ENCODE assay signal across 14 cellular contexts in genomic region chr5:16881253-16881652, GRCh38. TPM values are rescaled to one million over a fixed set of nuclear protein-coding genes. Genes with fewer than 3 reads are reported as not detected.
DNase-seq lines count a peak whose midpoint lies in the region; ATAC-seq and TF ChIP-seq lines count a peak whose summit lies in the region.
"Had no signal": no experiment of that assay in that cellular context is flagged by ENCODE, and none has a peak within 500 bp of the region (broad histone marks: within the 10 kb centered on the region; RNA-seq: fewer than 3 reads in every experiment).

No MANE protein-coding gene starts in this region.

- peak overlapping the region; percentile 44 for H3K4me3 Mint-ChIP-seq in Calu3 (ENCODE audit: low read depth, unreplicated experiment)
- H3K4me3 Mint-ChIP-seq in neural progenitor cell = no peak overlapping the region
- H3K4me3 Mint-ChIP-seq: activated CD8-positive, alpha-beta T cell treated with anti-CD3 and anti-CD28 coated beads, Interleukin-2, amount 10 ng/mL, durations not matched to agents 7 days and 5 days; activated T-helper 1 cell treated with anti-CD3 and anti-CD28 coated beads, Interleukin-12 subunit alpha, Interleukin-12 subunit beta, Interleukin-2, Interleukin-4 antibody, amounts not matched to agents 30 ng/mL and 10 ng/mL and 1 ng/mL, durations not matched to agents 14 hours and 24 hours and 36 hours; IgD-negative memory B cell had no signal

- H3K27me3 Mint-ChIP-seq in Calu3 (ENCODE audit: unreplicated experiment) (no peaks in the 10 kb centered on the region), neural progenitor cell (ENCODE audit: insufficient read depth, low read depth) (peaks cover 2% of the 10 kb centered on the region)

- DNase-seq in Calu3 (peak; percentile 22), NCI-H345 treated with DMSO at 0.1 percent for 48 hours (lab: John Stamatoyannopoulos, UW; ENCODE audit: unreplicated experiment) (peak; percentile 56), neural progenitor cell (ENCODE audit: low spot score) (no peak), COLO829 (ENCODE audit: low spot score) (no peak)
- DNase-seq in activated CD4-positive, alpha-beta T cell treated with anti-CD3 and anti-CD28 coated beads for 48 hours = no peak
- DNase-seq: activated CD8-positive, alpha-beta T cell treated with anti-CD3 and anti-CD28 coated beads, Interleukin-2, amount 10 ng/mL, durations not matched to agents 7 days and 5 days; NCI-H2081 treated with DMSO at 0.1 percent for 48 hours had no signal

- H3K9me3 ChIP-seq in duodenal mucosa (ENCODE audit: control insufficient read depth in 1 of 2, low read length in 2 of 2) (no peaks in the 10 kb centered on the region), neural progenitor cell (ENCODE audit: low read depth) (no peaks in the 10 kb centered on the region)
- H3K9me3 ChIP-seq: breast epithelium had no signal

- H3K36me3 Mint-ChIP-seq in Calu3 (ENCODE audit: insufficient read depth, unreplicated experiment) (peaks cover 11% of the 10 kb centered on the region), neural progenitor cell (peaks cover 8% of the 10 kb centered on the region)
- H3K36me3 Mint-ChIP-seq: IgD-negative memory B cell had no signal

- H3K4me3 ChIP-seq in duodenal mucosa (ENCODE audit: low read depth in 1 of 2, low read length in 2 of 2) = peak overlapping the region; percentile 13 to 15
- no peak overlapping the region for H3K4me3 ChIP-seq in neural progenitor cell
- H3K4me3 ChIP-seq: breast epithelium had no signal

- ATAC-seq in HG02798 (IDR thresholded peaks at IDR 0.05; ENCODE audit: poor library complexity, unreplicated experiment) (no peak), HG02759 (IDR thresholded peaks at IDR 0.05; ENCODE audit: unreplicated experiment) (no peak)
- ATAC-seq: activated CD8-positive, alpha-beta T cell treated with anti-CD3 and anti-CD28 coated beads, Interleukin-2, amount 10 ng/mL, durations not matched to agents 7 days and 5 days had no signal

- CTCF ChIA-PET in Calu3 (lab: Charles Lee) = interaction anchor here (1.2 kb wide), 1 partner anchor 309 kb away, joined by 3 read pairs; no protein-coding TSS in a partner anchor

- H2AFZ ChIP-seq in neural progenitor cell (replicated peaks) = no peak overlapping the region

- peaks cover 58% of the 10 kb centered on the region for H3K4me1 Mint-ChIP-seq in Calu3 (ENCODE audit: low read depth, unreplicated experiment)
- peaks cover 30% of the 10 kb centered on the region for H3K4me1 Mint-ChIP-seq in neural progenitor cell
- H3K4me1 Mint-ChIP-seq: IgD-negative memory B cell had no signal

- no peaks in the 10 kb centered on the region for H3F3A ChIP-seq in neural progenitor cell (ENCODE audit: low read depth)

- H3K4me2 ChIP-seq in neural progenitor cell = peak overlapping the region; percentile 28

- no peak for TF ChIP-seq CTCF in Calu3 (IDR thresholded peaks at IDR 0.05; ENCODE audit: unreplicated experiment)
- no peak for TF ChIP-seq CTCF in neural progenitor cell (IDR thresholded peaks at IDR 0.05)

- peaks cover 82% of the 10 kb centered on the region for H3K79me2 ChIP-seq in neural progenitor cell (ENCODE audit: low read depth)

- peaks cover 48 to 58% of the 10 kb centered on the region in 2 donors for H3K4me1 ChIP-seq in duodenal mucosa (ENCODE audit: control insufficient read depth in 1 of 2, insufficient read depth in 2 of 2, low read length in 2 of 2)
- peaks cover 21% of the 10 kb centered on the region for H3K4me1 ChIP-seq in neural progenitor cell
- H3K4me1 ChIP-seq: breast epithelium had no signal

- BruUV-seq in Calu3 (replicated peaks; lab: Mats Ljungman, UMichigan) = no TSS peak

- H4K20me1 ChIP-seq in neural progenitor cell (ENCODE audit: low read depth) = peaks cover 41% of the 10 kb centered on the region

- H3K27me3 ChIP-seq in duodenal mucosa (ENCODE audit: control insufficient read depth in 1 of 2, insufficient read depth in 2 of 2, low read length in 2 of 2) = no peaks in the 10 kb centered on the region
- H3K27me3 ChIP-seq in neural progenitor cell = no peaks in the 10 kb centered on the region
- H3K27me3 ChIP-seq: breast epithelium had no signal

- H3K9ac ChIP-seq in duodenal mucosa (ENCODE audit: low read depth in 1 of 2, low read length in 2 of 2) (no peak overlapping the region), neural progenitor cell (no peak overlapping the region)

- H3K36me3 ChIP-seq in duodenal mucosa (ENCODE audit: control insufficient read depth in 1 of 2, insufficient read depth in 2 of 2, low read length in 2 of 2) (peaks cover 0 to 5% of the 10 kb centered on the region in 2 donors), neural progenitor cell (no peaks in the 10 kb centered on the region)
- H3K36me3 ChIP-seq: breast epithelium had no signal

- intact Hi-C loops in Calu3 (cut with micrococcal nuclease; ENCODE audit: unreplicated experiment) = loop anchor here (5.0 kb wide), 2 partner anchors 34 to 69 kb away; no protein-coding TSS in a partner anchor

- H3K27ac ChIP-seq in duodenal mucosa (ENCODE audit: low read depth, low read length) = no peak overlapping the region
- H3K27ac ChIP-seq in neural progenitor cell = no peak overlapping the region
- H3K27ac ChIP-seq: breast epithelium had no signal

- H3K27ac Mint-ChIP-seq in Calu3 (ENCODE audit: unreplicated experiment) (peak overlapping the region; percentile 54), neural progenitor cell (peak overlapping the region; percentile 20)
- H3K27ac Mint-ChIP-seq: activated CD8-positive, alpha-beta T cell treated with anti-CD3 and anti-CD28 coated beads, Interleukin-2, amount 10 ng/mL, durations not matched to agents 7 days and 5 days; activated T-helper 1 cell treated with anti-CD3 and anti-CD28 coated beads, Interleukin-12 subunit alpha, Interleukin-12 subunit beta, Interleukin-2, Interleukin-4 antibody, amounts not matched to agents 30 ng/mL and 10 ng/mL and 1 ng/mL, durations not matched to agents 14 hours and 24 hours and 36 hours; IgD-negative memory B cell had no signal

- H3K9me3 Mint-ChIP-seq in Calu3 (ENCODE audit: low read depth, unreplicated experiment) (no peaks in the 10 kb centered on the region), neural progenitor cell (no peaks in the 10 kb centered on the region)
- H3K9me3 Mint-ChIP-seq: activated T-helper 1 cell treated with anti-CD3 and anti-CD28 coated beads, Interleukin-12 subunit alpha, Interleukin-12 subunit beta, Interleukin-2, Interleukin-4 antibody, amounts not matched to agents 30 ng/mL and 10 ng/mL and 1 ng/mL, durations not matched to agents 14 hours and 24 hours and 36 hours; IgD-negative memory B cell had no signal

RNA-seq across cellular contexts. Expression of gene MYO10, which starts 54.8 kb away (rescaled TPM):
- total RNA-seq in Calu3 (2022) (69.6 and 101 TPM in 2 replicates), neural progenitor cell (ENCODE audit: low replicate concordance) (39.1 and 59.9 TPM in 2 replicates)
- total RNA-seq: activated CD8-positive, alpha-beta T cell treated with anti-CD3 and anti-CD28 coated beads, Interleukin-2, amount 10 ng/mL, durations not matched to agents 7 days and 5 days; T-helper 1 cell treated with Interleukin-12 subunit alpha and Interleukin-12 subunit beta and Interleukin-4 antibody, amounts not matched to agents 30 ng/mL and 1 ng/mL, for 36 hours had no signal

Comparison
In these comparisons a context has a peak if more than half of its experiments do, and no peak if none do; other contexts are left out.
1. DNase-seq: peak in Calu3 (single experiment) and NCI-H345 treated with DMSO at 0.1 percent for 48 hours (single experiment); none in neural progenitor cell (single experiment), activated CD4-positive, alpha-beta T cell treated with anti-CD3 and anti-CD28 coated beads for 48 hours (single experiment) and COLO829 (single experiment).